12 cellular contexts compared by ENCODE assay signal in genomic region chr3:23431759-23432158, GRCh38.
A peak's percentile ranks its signal among the peaks of the same experiment; 100 is the strongest.
DNase-seq lines count a peak whose midpoint lies in the region; ATAC-seq and TF ChIP-seq lines count a peak whose summit lies in the region.
"Had no signal": no experiment of that assay in that cellular context is flagged by ENCODE, and none has a peak within 500 bp of the region (broad histone marks: within the 10 kb centered on the region; RNA-seq: fewer than 3 reads in every experiment).

No MANE protein-coding gene starts in this region.

- H3K36me3 ChIP-seq in IMR-90 (ENCODE audit: control insufficient read depth, insufficient read depth, low read length) = no peaks in the 10 kb centered on the region
- no peaks in the 10 kb centered on the region for H3K36me3 ChIP-seq in sigmoid colon
- H3K36me3 ChIP-seq: BLaER1 treated with 17β-estradiol and CSF1 and Interleukin-3, amounts not matched to agents 10 nM and 100 nM had no signal

- H2BK5ac ChIP-seq in IMR-90 (ENCODE audit: low read depth, low read length, poor library complexity, severe bottlenecking) = no peak overlapping the region

- peaks cover 3% of the 10 kb centered on the region in 2 experiments; a peak in 2 of 4 replicates for H3K79me1 ChIP-seq in IMR-90 (ENCODE audit: low read depth in 1 of 2, low read length in 2 of 2)

- in situ Hi-C loops in IMR-90 (cut with MboI; ENCODE audit: low sequenced_read_pairs) = no loop called here

- no peak overlapping the region for H2BK15ac ChIP-seq in IMR-90 (ENCODE audit: low read depth, low read length)

- no peak overlapping the region for H2BK120ac ChIP-seq in IMR-90 (ENCODE audit: low read depth, low read length)

- no CpG with 5 or more reads among the region's 3 CpGs for WGBS in IMR-90 (ENCODE audit: extremely low coverage in 2 of 2, insufficient read length in 1 of 2), 2 experiments
- WGBS in sigmoid colon, 2 donors = 82 to 83% methylated on average over 3 of the region's 3 CpGs

- H4K91ac ChIP-seq in IMR-90 (ENCODE audit: insufficient read depth, low read depth, low read length) = no peak overlapping the region

- dilution Hi-C loops in IMR-90 (cut with HindIII; ENCODE audit: low sequenced_read_pairs, unreplicated experiment) = no loop called here

- H3K9me3 ChIP-seq in IMR-90 (ENCODE audit: control insufficient read depth, insufficient read depth, low read length) (no peaks in the 10 kb centered on the region), sigmoid colon (no peaks in the 10 kb centered on the region)

- H3K14ac ChIP-seq in IMR-90 (replicated peaks; ENCODE audit: low read depth, low read length) = no peak overlapping the region

- H3K18ac ChIP-seq in IMR-90 (ENCODE audit: low read depth, low read length) = no peak overlapping the region

- no peak overlapping the region for H3K4ac ChIP-seq in IMR-90 (ENCODE audit: low read depth, low read length)

- peak; percentile 67; the same call in 1 of the 2 replicates for ATAC-seq in IMR-90 (ENCODE audit: low read depth)
- no peak for ATAC-seq in HG02642 (IDR thresholded peaks at IDR 0.05; ENCODE audit: poor library complexity, unreplicated experiment)
- no peak for ATAC-seq in GM19452 (IDR thresholded peaks at IDR 0.05; ENCODE audit: unreplicated experiment)

- peak; percentile 20 for DNase-seq in EH (ENCODE audit: low read depth)
- DNase-seq in IMR-90 = peak; percentile 72
- peak; percentile 12 for DNase-seq in amniotic epithelial cell (ENCODE audit: low read depth)
- peak; percentile 15 for DNase-seq in iris pigment epithelial cell (ENCODE audit: low read depth)
- DNase-seq in sigmoid colon = no peak
- DNase-seq: 8988T; AML-193; CD4-positive, CD25-positive, alpha-beta regulatory T cell; GDM1 had no signal

- no peak overlapping the region for H3K56ac ChIP-seq in IMR-90 (ENCODE audit: extremely low read depth, insufficient read depth, low read length)

- no peak overlapping the region; the same call in 1 of the 2 replicates for H3K4me2 ChIP-seq in IMR-90 (ENCODE audit: low read depth, low read length)

- H3K9me1 ChIP-seq in IMR-90 (ENCODE audit: insufficient read depth, low read length) = peaks cover 4% of the 10 kb centered on the region; the same call in 1 of the 2 replicates

- peaks cover 3% of the 10 kb centered on the region; the same call in 1 of the 2 replicates for H4K20me1 ChIP-seq in IMR-90 (ENCODE audit: insufficient read depth, low read length)

- no peak for TF ChIP-seq CTCF in IMR-90 (conservative IDR thresholded peaks at IDR 0.05; ENCODE audit: low read depth, low read length)
- TF ChIP-seq CTCF in sigmoid colon (IDR thresholded peaks at IDR 0.05) = no peak

- H3K27ac ChIP-seq in IMR-90 (ENCODE audit: insufficient read depth, low read length) (no peak overlapping the region), sigmoid colon (no peak overlapping the region)
- H3K27ac ChIP-seq: BLaER1 treated with 17β-estradiol and CSF1 and Interleukin-3, amounts not matched to agents 10 nM and 100 nM had no signal

- no peak overlapping the region for H3K4me3 ChIP-seq in IMR-90 (ENCODE audit: insufficient read depth, low read depth, low read length)
- H3K4me3 ChIP-seq in sigmoid colon = no peak overlapping the region
- H3K4me3 ChIP-seq: BLaER1 treated with 17β-estradiol and CSF1 and Interleukin-3, amounts not matched to agents 10 nM and 100 nM had no signal

- BruUV-seq in IMR-90 (replicated peaks; lab: Mats Ljungman, UMichigan) = no TSS peak

- CTCF ChIA-PET in IMR-90 (lab: Yijun Ruan, JAX) = interaction anchor here (1.2 kb wide), 1 partner anchor 11 kb away, joined by 3 read pairs; no protein-coding TSS in a partner anchor

- no peak overlapping the region for H4K8ac ChIP-seq in IMR-90 (ENCODE audit: low read depth in 2 of 2, low read length in 2 of 2)

- no peak overlapping the region for H3K23ac ChIP-seq in IMR-90 (ENCODE audit: low read depth, low read length)

- no peak overlapping the region for H2AK9ac ChIP-seq in IMR-90 (replicated peaks; ENCODE audit: low read depth, low read length, poor library complexity)

- no peak for TF ChIP-seq EP300 in sigmoid colon (IDR thresholded peaks at IDR 0.05)

- H3K9ac ChIP-seq in IMR-90 (ENCODE audit: low read depth, low read length) = no peak overlapping the region

- no peak overlapping the region for H2BK20ac ChIP-seq in IMR-90 (ENCODE audit: low read depth, low read length)

- H2AFZ ChIP-seq in IMR-90 (replicated peaks; ENCODE audit: low read length, poor library complexity) = no peak overlapping the region

- TF ChIP-seq POLR2A in IMR-90 (IDR thresholded peaks at IDR 0.05; ENCODE audit: low read depth, low read length) (no peak), sigmoid colon (IDR thresholded peaks at IDR 0.05) (no peak)

- H3K4me1 ChIP-seq in IMR-90 (ENCODE audit: control insufficient read depth, insufficient read depth, low read length) = peaks cover 5% of the 10 kb centered on the region; the same call in 1 of the 2 replicates
- peaks cover 0 to 12% (median 5%) of the 10 kb centered on the region in 4 donors for H3K4me1 ChIP-seq in sigmoid colon

- no peak for TF ChIP-seq RAD21 in IMR-90 (IDR thresholded peaks at IDR 0.05; ENCODE audit: low read length)

- H4K5ac ChIP-seq in IMR-90 (ENCODE audit: low read depth, low read length) = no peak overlapping the region

- H2AK5ac ChIP-seq in IMR-90 (ENCODE audit: low read depth, low read length) = no peak overlapping the region

- intact Hi-C loops in IMR-90 (cut with micrococcal nuclease) = no loop called here
- intact Hi-C loops in sigmoid colon (cut with DNase I) = no loop called here

- POLR2A ChIA-PET in IMR-90 (lab: Charles Lee; ENCODE audit: unreplicated experiment) = no interaction called here

- H3K27me3 ChIP-seq in IMR-90 (ENCODE audit: control insufficient read depth, insufficient read depth, low read length) (no peaks in the 10 kb centered on the region), sigmoid colon (no peaks in the 10 kb centered on the region)
- H3K27me3 ChIP-seq: BLaER1 treated with 17β-estradiol and CSF1 and Interleukin-3, amounts not matched to agents 10 nM and 100 nM had no signal

TF ChIP-seq in IMR-90, 13 proteins besides CTCF, POLR2A, EP300 and RAD21:
- TF ChIP-seq CEBPB (IDR thresholded peaks at IDR 0.05; ENCODE audit: low read depth, low read length) = no peak
- no peak for TF ChIP-seq SMC3 (IDR thresholded peaks at IDR 0.05; ENCODE audit: low read depth, low read length)
- no peak for TF ChIP-seq MAFK (IDR thresholded peaks at IDR 0.05; ENCODE audit: low read depth, low read length)
- TF ChIP-seq RFX5 (IDR thresholded peaks at IDR 0.05; ENCODE audit: low read depth, low read length) = no peak
- TF ChIP-seq NFE2L2 (IDR thresholded peaks at IDR 0.05; ENCODE audit: low read depth, low read length) = no peak
- TF ChIP-seq RCOR1 (IDR thresholded peaks at IDR 0.05; ENCODE audit: insufficient replicate concordance, low read length) = no peak
- TF ChIP-seq MXI1 (IDR thresholded peaks at IDR 0.05; ENCODE audit: borderline replicate concordance, low read depth, low read length) = no peak
- no peak for TF ChIP-seq ELK1 (IDR thresholded peaks at IDR 0.05; ENCODE audit: borderline replicate concordance, low read depth, low read length)
- no peak for TF ChIP-seq USF2 (IDR thresholded peaks at IDR 0.05; ENCODE audit: low read depth, low read length)
- no peak for TF ChIP-seq CHD1 (IDR thresholded peaks at IDR 0.05; ENCODE audit: low read depth, low read length)
- no peak for TF ChIP-seq FOS (IDR thresholded peaks at IDR 0.05; ENCODE audit: low read depth, low read length)
- TF ChIP-seq MAZ (IDR thresholded peaks at IDR 0.05; ENCODE audit: borderline replicate concordance, low read depth, low read length) = no peak
- no peak for TF ChIP-seq BHLHE40 (IDR thresholded peaks at IDR 0.05; ENCODE audit: low read depth, low read length)
